1 cellular context compared by ENCODE assay signal in genomic region chr16:30052671-30053372, GRCh38.
TF ChIP-seq lines count a peak whose summit lies in the region.

No MANE protein-coding gene starts in this region.

TF ChIP-seq in HepG2, 621 proteins besides CTCF, POLR2A, EP300 and RAD21 (continued from another document and continues in another):
- TF ChIP-seq ZNF142 (CRISPR knock-in tag; IDR thresholded peaks at IDR 0.05): peak; percentile 76; the same call in 1 of the 2 replicates
- peak; percentile 78 for TF ChIP-seq ZNF710 (CRISPR knock-in tag; IDR thresholded peaks at IDR 0.05; ENCODE audit: borderline replicate concordance)
- no peak for TF ChIP-seq PCBP2 (optimal IDR thresholded peaks at IDR 0.05; ENCODE audit: low read depth, low read length, poor library complexity, severe bottlenecking)
- peak; percentile 72; the same call in 1 of the 2 replicates for TF ChIP-seq ZHX2 (IDR thresholded peaks at IDR 0.05; ENCODE audit: low read depth)
- TF ChIP-seq ZHX2 (CRISPR knock-in tag; IDR thresholded peaks at IDR 0.05; ENCODE audit: borderline replicate concordance): peak; percentile 69; the same call in 1 of the 2 replicates
- peak; percentile 53; the same call in 1 of the 2 replicates for TF ChIP-seq ZNF281 (CRISPR knock-in tag; IDR thresholded peaks at IDR 0.05; ENCODE audit: borderline replicate concordance)
- peak; percentile 97 for TF ChIP-seq ZNF564 (CRISPR knock-in tag; IDR thresholded peaks at IDR 0.05)
- peak; percentile 96; the same call in 1 of the 2 replicates for TF ChIP-seq ZBTB4 (CRISPR knock-in tag; IDR thresholded peaks at IDR 0.05; ENCODE audit: borderline replicate concordance)
- TF ChIP-seq ZNF280D (CRISPR knock-in tag; IDR thresholded peaks at IDR 0.05): 0 out of 2 replicates have a peak, but pooled peaks have one; percentile 26
- TF ChIP-seq ARNT2 (CRISPR knock-in tag; IDR thresholded peaks at IDR 0.05; ENCODE audit: low read depth): peak; percentile 99
- 0 out of 2 replicates have a peak, but pooled peaks have one; percentile 88 for TF ChIP-seq ZNF879 (CRISPR knock-in tag; IDR thresholded peaks at IDR 0.05)
- TF ChIP-seq SMAD9 (CRISPR knock-in tag; IDR thresholded peaks at IDR 0.05): peak; percentile 92; the same call in 1 of the 2 replicates
- TF ChIP-seq ZNF691 (CRISPR knock-in tag; IDR thresholded peaks at IDR 0.05; ENCODE audit: borderline replicate concordance, low read depth): peak; percentile 94
- TF ChIP-seq SNAPC5 (CRISPR knock-in tag; IDR thresholded peaks at IDR 0.05; ENCODE audit: borderline replicate concordance): peak; percentile 95; the same call in 1 of the 2 replicates
- TF ChIP-seq NFE2L2 (IDR thresholded peaks at IDR 0.05; ENCODE audit: low read length): no peak
- TF ChIP-seq CREB1 (IDR thresholded peaks at IDR 0.05): no peak
- TF ChIP-seq CREB1 (CRISPR knock-in tag; IDR thresholded peaks at IDR 0.05): no peak
- TF ChIP-seq RFX1 (IDR thresholded peaks at IDR 0.05): peak; percentile 97
- TF ChIP-seq MAF1 (CRISPR knock-in tag; IDR thresholded peaks at IDR 0.05; ENCODE audit: borderline replicate concordance): no peak; the same call in 1 of the 2 replicates
